ENCODE assay signal across 10 cellular contexts in genomic region chr1:115426271-115426771, GRCh38.
DNase-seq lines count a peak whose midpoint lies in the region; ATAC-seq, FAIRE-seq and TF ChIP-seq lines count a peak whose summit lies in the region.
"Had no signal": no experiment of that assay in that cellular context is flagged by ENCODE, and none has a peak within 500 bp of the region (broad histone marks: within the 10 kb centered on the region; RNA-seq: fewer than 3 reads in every experiment).

No MANE protein-coding gene starts in this region.

- peak overlapping the region; percentile 44 for H2AFZ ChIP-seq in astrocyte (ENCODE audit: low read depth, low read length)
- no peak overlapping the region for H2AFZ ChIP-seq in neuronal stem cell (ENCODE audit: low read length)

- no peak overlapping the region for H3K23ac ChIP-seq in neuronal stem cell (ENCODE audit: low read depth, low read length, poor library complexity)

- no peaks in the 10 kb centered on the region for H3K9me3 ChIP-seq in astrocyte (ENCODE audit: insufficient read depth, low read depth, low read length)
- H3K9me3 ChIP-seq in right cardiac atrium (ENCODE audit: control insufficient read depth, low read length), result no peaks in the 10 kb centered on the region
- no peaks in the 10 kb centered on the region for H3K9me3 ChIP-seq in testis
- H3K9me3 ChIP-seq in neuronal stem cell (replicated peaks in 1 of 2; ENCODE audit: control insufficient read depth in 2 of 2, insufficient read depth in 1 of 2, low read depth in 1 of 2, low read length in 2 of 2), result no peaks in the 10 kb centered on the region

- no peak overlapping the region for H3K4ac ChIP-seq in neuronal stem cell (ENCODE audit: low read length)

- H2BK15ac ChIP-seq in neuronal stem cell (ENCODE audit: low read length), result no peak overlapping the region

- H3K4me3 Mint-ChIP-seq in astrocyte (ENCODE audit: unreplicated experiment), result no peak overlapping the region
- no peak overlapping the region for H3K4me3 Mint-ChIP-seq in T-helper 2 cell treated with Interferon-gamma antibody and Interleukin-4, amounts not matched to agents 5 μg/mL and 100 μg/mL, for 36 hours
- H3K4me3 Mint-ChIP-seq: activated naive CD8-positive, alpha-beta T cell treated with anti-CD3 and anti-CD28 coated beads for 36 hours had no signal

- peak; percentile 89 for FAIRE-seq in astrocyte (lab: Jason Lieb, UNC)

- H3K14ac ChIP-seq in neuronal stem cell (ENCODE audit: low read length), result no peak overlapping the region

- no peak overlapping the region for H2BK120ac ChIP-seq in neuronal stem cell (ENCODE audit: low read depth, low read length)

- H3K4me1 ChIP-seq in astrocyte (ENCODE audit: insufficient read depth, low read length) (peaks cover 64% of the 10 kb centered on the region), right cardiac atrium (ENCODE audit: control insufficient read depth, insufficient read depth, low read length) (peaks cover 2% of the 10 kb centered on the region), testis (peaks cover 6% of the 10 kb centered on the region), neuronal stem cell (ENCODE audit: control insufficient read depth in 2 of 2, insufficient read depth in 1 of 2, low read depth in 1 of 2, low read length in 2 of 2) (no peaks in the 10 kb centered on the region)

- TF ChIP-seq CTCF in astrocyte (IDR thresholded peaks at IDR 0.05; ENCODE audit: insufficient read depth, low read depth, low read length) (no peak), testis (IDR thresholded peaks at IDR 0.05) (no peak)

- no peaks in the 10 kb centered on the region for H3K27me3 Mint-ChIP-seq in astrocyte (ENCODE audit: low read depth, unreplicated experiment)
- H3K27me3 Mint-ChIP-seq in T-helper 2 cell treated with Interferon-gamma antibody and Interleukin-4, amounts not matched to agents 5 μg/mL and 100 μg/mL, for 36 hours (ENCODE audit: low read depth), result no peaks in the 10 kb centered on the region

- no peak overlapping the region for H2AK5ac ChIP-seq in neuronal stem cell (ENCODE audit: low read depth, low read length)

- H3K4me3 ChIP-seq in astrocyte (ENCODE audit: insufficient read depth, low read depth, low read length) (no peak overlapping the region), right cardiac atrium (ENCODE audit: low read length) (no peak overlapping the region), testis (no peak overlapping the region), neuronal stem cell (ENCODE audit: low read length in 2 of 2) (no peak overlapping the region)

- peak; percentile 85 for DNase-seq in HCEC 1CT
- DNase-seq in astrocyte (ENCODE audit: low read depth), result peak; percentile 92
- peak; percentile 84 to 90 (median 89) for DNase-seq in right cardiac atrium
- peak; percentile 26 for DNase-seq in testis
- no peak for DNase-seq in stimulated activated CD4-positive, alpha-beta T cell treated with anti-CD3 and anti-CD28 coated beads, Interleukin-4, amount 100 ng/mL, for 4 hours
- no peak for DNase-seq in T-helper 2 cell treated with Interferon-gamma antibody and Interleukin-4, amounts not matched to agents 5 μg/mL and 100 μg/mL, for 36 hours (ENCODE audit: low spot score)
- DNase-seq in neuronal stem cell (ENCODE audit: low spot score), result no peak
- no peak for DNase-seq in central memory CD4-positive, alpha-beta T cell
- DNase-seq: activated naive CD8-positive, alpha-beta T cell treated with anti-CD3 and anti-CD28 coated beads for 36 hours; NCI-H524 treated with DMSO at 0.1 percent for 48 hours had no signal

- no peaks in the 10 kb centered on the region for H3K36me3 Mint-ChIP-seq in astrocyte (ENCODE audit: low read depth, unreplicated experiment)
- H3K36me3 Mint-ChIP-seq in T-helper 2 cell treated with Interferon-gamma antibody and Interleukin-4, amounts not matched to agents 5 μg/mL and 100 μg/mL, for 36 hours (ENCODE audit: low read depth), result no peaks in the 10 kb centered on the region
- H3K36me3 Mint-ChIP-seq: activated naive CD8-positive, alpha-beta T cell treated with anti-CD3 and anti-CD28 coated beads for 36 hours had no signal

- H4K20me1 ChIP-seq in astrocyte (ENCODE audit: insufficient read depth, low read length), result no peaks in the 10 kb centered on the region

- no peak overlapping the region for H4K8ac ChIP-seq in neuronal stem cell (ENCODE audit: low read depth, low read length)

- peak; percentile 95 to 98 for ATAC-seq in right cardiac atrium

- H3K9ac ChIP-seq in astrocyte (ENCODE audit: low read length) (peak overlapping the region; percentile 55), neuronal stem cell (ENCODE audit: low read depth, low read length, poor library complexity) (no peak overlapping the region)

- no peak overlapping the region for H3K18ac ChIP-seq in neuronal stem cell (ENCODE audit: low read length)

- no peak for TF ChIP-seq POLR2A in testis (IDR thresholded peaks at IDR 0.05)

- H3K27ac Mint-ChIP-seq in astrocyte (ENCODE audit: unreplicated experiment), result peak overlapping the region; percentile 98
- no peak overlapping the region for H3K27ac Mint-ChIP-seq in T-helper 2 cell treated with Interferon-gamma antibody and Interleukin-4, amounts not matched to agents 5 μg/mL and 100 μg/mL, for 36 hours
- H3K27ac Mint-ChIP-seq: activated naive CD8-positive, alpha-beta T cell treated with anti-CD3 and anti-CD28 coated beads for 36 hours had no signal

- H3K4me2 ChIP-seq in astrocyte (ENCODE audit: low read length) (peak overlapping the region; percentile 36), neuronal stem cell (ENCODE audit: insufficient read depth, low read length, poor library complexity, severe bottlenecking) (no peak overlapping the region)

- H3K27ac ChIP-seq in astrocyte (ENCODE audit: low read depth, low read length) (peak overlapping the region; percentile 85), right cardiac atrium (ENCODE audit: low read length) (peak overlapping the region; percentile 33), testis (peak overlapping the region in 1 of 2 donors; percentile 9), neuronal stem cell (replicated peaks; ENCODE audit: low read length) (no peak overlapping the region)

- intact Hi-C loops in right cardiac atrium (cut with DNase I), result no loop called here
- intact Hi-C loops in testis (cut with DNase I; ENCODE audit: low total_unique reads), result no loop called here

- no peaks in the 10 kb centered on the region for H3K9me3 Mint-ChIP-seq in astrocyte (ENCODE audit: unreplicated experiment)
- no peaks in the 10 kb centered on the region for H3K9me3 Mint-ChIP-seq in T-helper 2 cell treated with Interferon-gamma antibody and Interleukin-4, amounts not matched to agents 5 μg/mL and 100 μg/mL, for 36 hours
- H3K9me3 Mint-ChIP-seq: activated naive CD8-positive, alpha-beta T cell treated with anti-CD3 and anti-CD28 coated beads for 36 hours had no signal

- H3K79me1 ChIP-seq in neuronal stem cell (ENCODE audit: low read depth, low read length), result no peaks in the 10 kb centered on the region

- no peaks in the 10 kb centered on the region for H3K79me2 ChIP-seq in astrocyte (ENCODE audit: insufficient read depth, low read length)

- 16% methylated on average over 5 of the region's 5 CpGs for WGBS in right cardiac atrium
- 37 to 49% methylated on average over 5 of the region's 5 CpGs for WGBS in testis, 2 donors
- WGBS in neuronal stem cell (ENCODE audit: extremely low coverage in 2 of 2, insufficient read length in 2 of 2, insufficient replicate concordance in 1 of 2), 2 donors, result no CpG with 5 or more reads among the region's 5 CpGs

- no peak overlapping the region for H4K91ac ChIP-seq in neuronal stem cell (ENCODE audit: low read depth, low read length, poor library complexity)

- no peak overlapping the region for H2BK5ac ChIP-seq in neuronal stem cell (ENCODE audit: low read length)

- H3K27me3 ChIP-seq in astrocyte (ENCODE audit: insufficient read depth, low read length) (no peaks in the 10 kb centered on the region), right cardiac atrium (ENCODE audit: control insufficient read depth, insufficient read depth) (no peaks in the 10 kb centered on the region), testis (no peaks in the 10 kb centered on the region), neuronal stem cell (ENCODE audit: control insufficient read depth in 3 of 3, insufficient read depth in 3 of 3, low read depth in 1 of 3, low read length in 3 of 3) (no peaks in the 10 kb centered on the region)

- peaks cover 58% of the 10 kb centered on the region for H3K4me1 Mint-ChIP-seq in astrocyte (ENCODE audit: low read depth, unreplicated experiment)
- H3K4me1 Mint-ChIP-seq in T-helper 2 cell treated with Interferon-gamma antibody and Interleukin-4, amounts not matched to agents 5 μg/mL and 100 μg/mL, for 36 hours (ENCODE audit: low read depth), result no peaks in the 10 kb centered on the region
- H3K4me1 Mint-ChIP-seq: activated naive CD8-positive, alpha-beta T cell treated with anti-CD3 and anti-CD28 coated beads for 36 hours had no signal

- no peak overlapping the region for H2BK12ac ChIP-seq in neuronal stem cell (ENCODE audit: low read length)

- H3K36me3 ChIP-seq in astrocyte (ENCODE audit: insufficient read depth, low read length) (no peaks in the 10 kb centered on the region), testis (ENCODE audit: low read depth, missing control alignments) (no peaks in the 10 kb centered on the region), neuronal stem cell (replicated peaks in 1 of 2; ENCODE audit: control insufficient read depth in 2 of 2, insufficient read depth in 2 of 2, low read length in 2 of 2) (no peaks in the 10 kb centered on the region)

Comparison
In these comparisons a context has a peak if more than half of its experiments do, and no peak if none do; other contexts are left out.
1. DNase-seq: peak in HCEC 1CT (single experiment), astrocyte (single experiment), right cardiac atrium (3 of 3) and testis (single experiment); none in stimulated activated CD4-positive, alpha-beta T cell treated with anti-CD3 and anti-CD28 coated beads, Interleukin-4, amount 100 ng/mL, for 4 hours (0 of 2), T-helper 2 cell treated with Interferon-gamma antibody and Interleukin-4, amounts not matched to agents 5 μg/mL and 100 μg/mL, for 36 hours (single experiment), neuronal stem cell (single experiment) and central memory CD4-positive, alpha-beta T cell (single experiment).